16 cellular contexts compared by ENCODE assay signal in the genomic region with DNA sequence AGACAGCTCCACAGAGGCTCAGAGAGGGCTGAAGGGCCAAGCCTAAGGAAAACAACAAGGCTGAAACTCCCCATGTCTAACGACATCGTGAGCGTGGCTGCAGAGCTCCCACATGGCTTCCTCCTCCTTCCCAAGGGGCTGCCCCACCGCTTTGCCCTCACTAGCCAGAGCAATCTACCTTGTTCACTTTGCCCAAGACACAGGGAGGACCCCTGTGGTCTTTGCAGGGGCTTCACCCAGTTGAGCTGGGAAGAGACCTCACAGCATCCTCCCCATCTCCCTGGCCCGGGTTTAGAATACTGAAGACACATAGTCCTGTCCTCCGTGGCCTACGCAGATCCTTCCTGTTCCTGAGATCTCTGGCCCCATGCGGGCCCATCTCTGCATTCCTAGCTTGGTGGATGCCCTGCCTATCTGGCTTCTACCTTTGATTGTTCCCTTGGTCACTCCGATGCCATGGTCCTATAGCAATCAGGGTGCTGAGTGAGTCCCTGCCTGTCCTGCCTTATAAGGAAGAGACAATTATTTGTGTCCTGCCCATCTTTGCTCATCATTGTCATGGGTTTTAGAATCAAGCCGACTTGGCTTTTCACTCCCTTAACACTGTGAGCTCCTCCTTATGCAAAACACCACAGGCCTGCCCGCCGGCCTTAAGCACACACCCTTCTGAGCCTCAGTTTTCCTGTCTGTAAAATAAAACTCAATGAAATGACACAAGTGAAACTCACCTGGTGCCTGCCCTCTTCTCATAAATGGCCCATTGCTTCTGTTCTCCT.
"Had no signal": no experiment of that assay in that cellular context is flagged by ENCODE, and none has a peak within 500 bp of the region (broad histone marks: within the 10 kb centered on the region; RNA-seq: fewer than 3 reads in every experiment).

No MANE protein-coding gene starts in this region.

- H3K4me1 ChIP-seq: ascending aorta, left lung, sigmoid colon, spleen, testis had no signal

- H3K36me3 ChIP-seq: ascending aorta, cardiac muscle cell, esophagus muscularis mucosa, sigmoid colon, stomach had no signal

- H3K9me3 ChIP-seq: ascending aorta, esophagus muscularis mucosa, left lung, sigmoid colon, spleen, stomach, testis had no signal

- H3K27ac Mint-ChIP-seq: activated CD4-positive, alpha-beta T cell treated with anti-CD3 and anti-CD28 coated beads, Interleukin-2, amount 10 ng/mL, durations not matched to agents 24 days and 14 days; T-helper 2 cell treated with Interferon-gamma antibody and Interleukin-4, amounts not matched to agents 5 μg/mL and 100 μg/mL, for 36 hours had no signal

- ATAC-seq: left lung; naive thymus-derived CD8-positive, alpha-beta T cell had no signal

- H3K4me1 Mint-ChIP-seq: activated CD4-positive, alpha-beta T cell treated with anti-CD3 and anti-CD28 coated beads, Interleukin-2, amount 10 ng/mL, durations not matched to agents 24 days and 14 days had no signal

- H3K9me3 Mint-ChIP-seq: activated CD4-positive, alpha-beta T cell treated with anti-CD3 and anti-CD28 coated beads, Interleukin-2, amount 10 ng/mL, durations not matched to agents 24 days and 14 days; naive thymus-derived CD8-positive, alpha-beta T cell; T-helper 2 cell treated with Interferon-gamma antibody and Interleukin-4, amounts not matched to agents 5 μg/mL and 100 μg/mL, for 36 hours had no signal

- H3K27me3 ChIP-seq: ascending aorta, cardiac muscle cell, esophagus muscularis mucosa, left lung, sigmoid colon, spleen, stomach, testis had no signal

- H3K4me3 Mint-ChIP-seq: activated CD4-positive, alpha-beta T cell treated with anti-CD3 and anti-CD28 coated beads, Interleukin-2, amount 10 ng/mL, durations not matched to agents 24 days and 14 days; naive thymus-derived CD8-positive, alpha-beta T cell; T-helper 2 cell treated with Interferon-gamma antibody and Interleukin-4, amounts not matched to agents 5 μg/mL and 100 μg/mL, for 36 hours had no signal

- H3K27ac ChIP-seq: ascending aorta, cardiac muscle cell, esophagus muscularis mucosa, left lung, sigmoid colon, spleen, stomach, testis had no signal

- H3K4me3 ChIP-seq: ascending aorta, cardiac muscle cell, esophagus muscularis mucosa, left lung, sigmoid colon, spleen, stomach, testis had no signal

- H3K36me3 Mint-ChIP-seq: naive thymus-derived CD8-positive, alpha-beta T cell had no signal

- DNase-seq: activated CD4-positive, alpha-beta T cell treated with anti-CD3 and anti-CD28 coated beads, Interleukin-2, amount 10 ng/mL, durations not matched to agents 24 days and 14 days; activated CD4-positive, CD25-positive, alpha-beta regulatory T cell; activated naive CD4-positive, alpha-beta T cell treated with Interleukin-2 at 50 U/mL for 16 hours; activated T-cell treated with anti-CD3 and anti-CD28 coated beads for 4 hours; hippocampal formation; kidney; left lung; naive thymus-derived CD8-positive, alpha-beta T cell; sigmoid colon; spleen; stomach; testis had no signal

- H3K27me3 Mint-ChIP-seq: naive thymus-derived CD8-positive, alpha-beta T cell had no signal
